Comparison of ENCODE assay signal across 7 cellular contexts in genomic region chr15:22744734-22745466, GRCh38. TPM values are rescaled to one million over a fixed set of nuclear protein-coding genes. Genes with fewer than 3 reads are reported as not detected.
DNase-seq lines count a peak whose midpoint lies in the region; ATAC-seq and TF ChIP-seq lines count a peak whose summit lies in the region.
"Not testable (repeated sequence)": the region's sequence is repeated elsewhere in the genome, so short reads cannot be mapped to it uniquely, and the experiment has no call there.

No MANE protein-coding gene starts in this region.

- H2AFZ ChIP-seq in GM23248; osteoblast (ENCODE audit: low read length): not testable (repeated sequence)
- peak overlapping the region; percentile 74 for H2AFZ ChIP-seq in PC-3 (ENCODE audit: low read length)

- in situ Hi-C loops in GM23248 (cut with MboI): not testable (repeated sequence)

- intact Hi-C loops in PC-3 (cut with micrococcal nuclease): not testable (repeated sequence)

- not testable (repeated sequence) for H3K9me3 ChIP-seq in GM23248 (ENCODE audit: low read depth); PC-3 (ENCODE audit: low read length); osteoblast (ENCODE audit: low read depth, low read length)

- POLR2A ChIA-PET in PC-3 (lab: Charles Lee; ENCODE audit: unreplicated experiment): not testable (repeated sequence)

- H3K36me3 ChIP-seq in GM23248 (ENCODE audit: low read depth); PC-3 (ENCODE audit: low read depth, low read length); osteoblast (ENCODE audit: insufficient read depth, low read length): not testable (repeated sequence)

- H3K79me2 ChIP-seq in GM23248 (ENCODE audit: insufficient read depth); PC-3 (ENCODE audit: low read length); osteoblast (ENCODE audit: insufficient read depth, low read length): not testable (repeated sequence)

- not testable (repeated sequence) for H3K4me2 ChIP-seq in GM23248 (ENCODE audit: unreplicated experiment); osteoblast (ENCODE audit: insufficient read depth, low read length)
- H3K4me2 ChIP-seq in PC-3 (ENCODE audit: low read length): peak overlapping the region; percentile 80

- TSS peak; percentile 93 for BruUV-seq in PC-3 (replicated peaks; lab: Mats Ljungman, UMichigan)

- DNase-seq in GM23248: peak; percentile 1
- peak; percentile 19 for DNase-seq in PC-3
- peak; percentile 7 for DNase-seq in amniotic epithelial cell (ENCODE audit: low read depth)
- peak; percentile 35 for DNase-seq in dermis blood vessel endothelial cell
- DNase-seq in glomerular visceral epithelial cell (ENCODE audit: extremely low spot score): peak; percentile 3
- peak; percentile 22 for DNase-seq in osteoblast (ENCODE audit: insufficient read length, low spot score, missing footprints)

- H3K4me1 ChIP-seq in GM23248 (ENCODE audit: insufficient read depth); PC-3 (ENCODE audit: insufficient read depth, low read length); osteoblast (ENCODE audit: insufficient read depth, low read length): not testable (repeated sequence)

- not testable (repeated sequence) for H3K9me2 ChIP-seq in GM23248 (ENCODE audit: insufficient read depth); PC-3 (replicated peaks; ENCODE audit: low read length)

- not testable (repeated sequence) for TF ChIP-seq CTCF in PC-3 (conservative IDR thresholded peaks at IDR 0.05; ENCODE audit: low read depth, low read length); osteoblast (IDR thresholded peaks at IDR 0.05; ENCODE audit: extremely low read depth, low read depth, low read length)

- peak; percentile 89 for ATAC-seq in PC-3
- ATAC-seq in activated CD4-positive, CD25-positive, alpha-beta regulatory T cell treated with anti-CD3 and anti-CD28 coated beads, Interleukin-2, amount 50 U/mL, for 24 hours: peak; percentile 69 to 74

- WGBS in GM23248 (ENCODE audit: low coverage in 1 of 2, low lambda C conversion rate in 2 of 2, missing lambda C conversion rate in 2 of 2), 2 experiments: 79 to 84% methylated on average over 3 to 4 of the region's 13 CpGs

- CTCF ChIA-PET in PC-3 (lab: Charles Lee): not testable (repeated sequence)

- H3K27me3 ChIP-seq in GM23248 (replicated peaks; ENCODE audit: insufficient read depth); PC-3 (ENCODE audit: low read length); osteoblast (ENCODE audit: insufficient read depth, low read length): not testable (repeated sequence)

- not testable (repeated sequence) for H3K27ac ChIP-seq in GM23248; osteoblast (ENCODE audit: low read depth, low read length)
- H3K27ac ChIP-seq in PC-3 (ENCODE audit: low read length): peak overlapping the region; percentile 83

- not testable (repeated sequence) for H3F3A ChIP-seq in GM23248 (ENCODE audit: insufficient read depth); PC-3 (ENCODE audit: low read length, unreplicated experiment)

- H3K9ac ChIP-seq in GM23248: not testable (repeated sequence)
- peak overlapping the region; percentile 55 for H3K9ac ChIP-seq in PC-3 (ENCODE audit: low read length)

- not testable (repeated sequence) for H4K20me1 ChIP-seq in GM23248 (ENCODE audit: insufficient read depth); PC-3 (ENCODE audit: low read length); osteoblast (ENCODE audit: insufficient read depth, low read length)

- H3K4me3 ChIP-seq in GM23248; osteoblast (ENCODE audit: insufficient read depth, low read length): not testable (repeated sequence)
- peak overlapping the region; percentile 53; the same call in 1 of the 2 replicates for H3K4me3 ChIP-seq in PC-3 (ENCODE audit: low read length)

RNA-seq across cellular contexts. Expression of gene NIPA1, which starts 41.5 kb away (rescaled TPM):
- 7.1 and 11.4 TPM in 2 replicates for total RNA-seq in GM23248 (2014; rRNA removed; shearing (Covaris generic))
- polyA plus RNA-seq in GM23248 (2016; fragmentation: Nextera tagmentation; extraction: Ambion mirVana): 4.9 and 5.0 TPM in 2 replicates
- total RNA-seq in PC-3 (2014; rRNA removed) (22.3 and 25.2 TPM in 2 replicates), dermis blood vessel endothelial cell (8.5 and 17.1 TPM in 2 replicates), osteoblast (6.2 and 9.4 TPM in 2 replicates)
